Comparison of ENCODE assay signal across 8 cellular contexts in genomic region chr9:62801372-62801811, GRCh38.
A peak's percentile ranks its signal among the peaks of the same experiment; 100 is the strongest.
DNase-seq lines count a peak whose midpoint lies in the region; ATAC-seq, FAIRE-seq and TF ChIP-seq lines count a peak whose summit lies in the region.
"Not testable (repeated sequence)": the region's sequence is repeated elsewhere in the genome, so short reads cannot be mapped to it uniquely, and the experiment has no call there.

No MANE protein-coding gene starts in this region.

- H3K4me2 ChIP-seq in Loucy (ENCODE audit: low read depth, low read length, poor library complexity, severe bottlenecking): peak overlapping the region; percentile 51
- peak overlapping the region; percentile 54 for H3K4me2 ChIP-seq in HepG2 (ENCODE audit: low read depth, low read length)

- H3K4me1 Mint-ChIP-seq in activated CD8-positive, alpha-beta T cell treated with anti-CD3 and anti-CD28 coated beads, Interleukin-2, amount 10 ng/mL, durations not matched to agents 7 days and 5 days (ENCODE audit: low read depth): peaks cover 37% of the 10 kb centered on the region
- H3K4me1 Mint-ChIP-seq in MCF 10A (ENCODE audit: insufficient read depth, unreplicated experiment): not testable (repeated sequence)

- peak overlapping the region; percentile 87 for H3K4me3 Mint-ChIP-seq in activated CD8-positive, alpha-beta T cell treated with anti-CD3 and anti-CD28 coated beads, Interleukin-2, amount 10 ng/mL, durations not matched to agents 7 days and 5 days
- H3K4me3 Mint-ChIP-seq in MCF 10A (ENCODE audit: unreplicated experiment): peak overlapping the region; percentile 30

- DNase-seq in EL: peak; percentile 8
- peak; percentile 52 for DNase-seq in activated CD8-positive, alpha-beta T cell treated with anti-CD3 and anti-CD28 coated beads, Interleukin-2, amount 10 ng/mL, durations not matched to agents 7 days and 5 days
- not testable (repeated sequence) for DNase-seq in MCF 10A (ENCODE audit: unreplicated experiment); HepG2 (ENCODE audit: low spot score)
- DNase-seq in foreskin keratinocyte: peak; percentile 9 to 25
- peak; percentile 65 for DNase-seq in pons (ENCODE audit: low spot score)

- H2AFZ ChIP-seq in Loucy (ENCODE audit: low read length); HepG2 (ENCODE audit: low read length): not testable (repeated sequence)

- TF ChIP-seq EP300 in HepG2 (IDR thresholded peaks at IDR 0.05; ENCODE audit: low read depth in 2 of 2, low read length in 2 of 2); HepG2 (CRISPR knock-in tag; IDR thresholded peaks at IDR 0.05; ENCODE audit: borderline replicate concordance): not testable (repeated sequence)

- H3K27me3 ChIP-seq in Loucy (ENCODE audit: insufficient read depth, low read length, poor library complexity, severe bottlenecking); HepG2 (ENCODE audit: control insufficient read depth in 1 of 2, insufficient read depth in 2 of 2, low read length in 2 of 2): not testable (repeated sequence)
- H3K27me3 ChIP-seq in foreskin keratinocyte (peaks cover 18% of the 10 kb centered on the region), thymus (ENCODE audit: control insufficient read depth, insufficient read depth) (peaks cover 29% of the 10 kb centered on the region)

- ATAC-seq in activated CD8-positive, alpha-beta T cell treated with anti-CD3 and anti-CD28 coated beads, Interleukin-2, amount 10 ng/mL, durations not matched to agents 7 days and 5 days; foreskin keratinocyte: not testable (repeated sequence)
- 0 out of 3 replicates have a peak, but pooled peaks have one; percentile 2 for ATAC-seq in HepG2

- H3K9me2 ChIP-seq in Loucy (replicated peaks; ENCODE audit: low read depth, low read length): not testable (repeated sequence)

- peaks cover 41% of the 10 kb centered on the region for H3K27me3 Mint-ChIP-seq in activated CD8-positive, alpha-beta T cell treated with anti-CD3 and anti-CD28 coated beads, Interleukin-2, amount 10 ng/mL, durations not matched to agents 7 days and 5 days (ENCODE audit: low read depth)
- H3K27me3 Mint-ChIP-seq in MCF 10A (ENCODE audit: insufficient read depth, unreplicated experiment): peaks cover 52% of the 10 kb centered on the region

- H3K79me2 ChIP-seq in Loucy (ENCODE audit: insufficient read depth, low read length); HepG2 (ENCODE audit: insufficient read depth, low read length): not testable (repeated sequence)

- H3K4me3 ChIP-seq in Loucy (ENCODE audit: low read length, poor library complexity, severe bottlenecking): peak overlapping the region; percentile 45
- 0 out of 6 replicates have a peak overlapping the region, but pooled peaks of 1 of the 3 experiments have one; percentile 84 for H3K4me3 ChIP-seq in HepG2 (replicated peaks in 1 of 3; ENCODE audit: insufficient read depth in 1 of 3, low read depth in 2 of 3, low read length in 3 of 3)
- H3K4me3 ChIP-seq in thymus (ENCODE audit: low read length): peak overlapping the region; percentile 72

- POLR2A ChIA-PET in activated CD8-positive, alpha-beta T cell treated with anti-CD3 and anti-CD28 coated beads, Interleukin-2, amount 10 ng/mL, durations not matched to agents 7 days and 5 days (lab: Charles Lee); MCF 10A (lab: Yijun Ruan, JAX): not testable (repeated sequence)
- POLR2A ChIA-PET in HepG2 (lab: Yijun Ruan, JAX): interaction anchor here (2.2 kb wide), 1 partner anchor 1016 kb away, joined by 5 read pairs; no protein-coding TSS in a partner anchor

- TF ChIP-seq POLR2A in HepG2 (IDR thresholded peaks at IDR 0.05; ENCODE audit: insufficient read depth in 1 of 2, low read depth in 2 of 2, low read length in 2 of 2): not testable (repeated sequence)

- intact Hi-C loops in MCF 10A (cut with micrococcal nuclease); HepG2 (cut with micrococcal nuclease; ENCODE audit: unreplicated experiment): not testable (repeated sequence)

- not testable (repeated sequence) for BruUV-seq in MCF 10A (replicated peaks; lab: Mats Ljungman, UMichigan); HepG2 (replicated peaks; lab: Mats Ljungman, UMichigan)

- not testable (repeated sequence) for TF ChIP-seq RAD21 in HepG2 (CRISPR knock-in tag; IDR thresholded peaks at IDR 0.05)

- H3K9ac ChIP-seq in Loucy (ENCODE audit: low read depth, low read length, poor library complexity, severe bottlenecking); HepG2 (ENCODE audit: insufficient read depth, low read depth, low read length): not testable (repeated sequence)

- H3K36me3 Mint-ChIP-seq in activated CD8-positive, alpha-beta T cell treated with anti-CD3 and anti-CD28 coated beads, Interleukin-2, amount 10 ng/mL, durations not matched to agents 7 days and 5 days (ENCODE audit: low read depth): peaks cover 31% of the 10 kb centered on the region
- not testable (repeated sequence) for H3K36me3 Mint-ChIP-seq in MCF 10A (ENCODE audit: insufficient read depth, unreplicated experiment)

- not testable (repeated sequence) for H3F3A ChIP-seq in Loucy (ENCODE audit: low read depth)

- H3K27ac ChIP-seq in foreskin keratinocyte; HepG2 (ENCODE audit: extremely low read length, insufficient read depth, low read length); thymus (ENCODE audit: low read depth): not testable (repeated sequence)

- WGBS in HepG2 (ENCODE audit: low lambda C conversion rate): 69% methylated on average over 15 of the region's 15 CpGs
- WGBS in thymus: 20% methylated on average over 15 of the region's 15 CpGs

- not testable (repeated sequence) for H3K4me1 ChIP-seq in Loucy (ENCODE audit: insufficient read depth, low read length, poor library complexity, severe bottlenecking); foreskin keratinocyte; thymus (ENCODE audit: control insufficient read depth, insufficient read depth, low read length)
- peaks cover 10% of the 10 kb centered on the region; the same call in 1 of the 2 replicates for H3K4me1 ChIP-seq in HepG2 (ENCODE audit: insufficient read depth, low read length)

- FAIRE-seq in HepG2 (lab: Jason Lieb, UNC): not testable (repeated sequence)

- in situ Hi-C loops in HepG2 (cut with HindIII; ENCODE audit: extremely low pct_ligation_motif_present, low pct_unique_long_range_greater_than_20kb): not testable (repeated sequence)

- CTCF ChIA-PET in activated CD8-positive, alpha-beta T cell treated with anti-CD3 and anti-CD28 coated beads, Interleukin-2, amount 10 ng/mL, durations not matched to agents 7 days and 5 days (lab: Charles Lee): interaction anchor here (1.4 kb wide), 1 partner anchor 1016 kb away, joined by 4 read pairs; no protein-coding TSS in a partner anchor
- CTCF ChIA-PET in MCF 10A (lab: Yijun Ruan, JAX); HepG2 (lab: Yijun Ruan, JAX; ENCODE audit: low intra/inter-chr PET ratio, low total read pairs): not testable (repeated sequence)

- not testable (repeated sequence) for H4K20me1 ChIP-seq in Loucy (ENCODE audit: insufficient read depth, low read length, poor library complexity, severe bottlenecking); HepG2 (ENCODE audit: insufficient read depth, low read length)

- H3K36me3 ChIP-seq in Loucy (ENCODE audit: insufficient read depth, low read length); HepG2 (replicated peaks in 1 of 2; ENCODE audit: control insufficient read depth in 1 of 2, insufficient read depth in 2 of 2, low read length in 2 of 2); thymus (ENCODE audit: control insufficient read depth, insufficient read depth): not testable (repeated sequence)

- H3K9me3 Mint-ChIP-seq in activated CD8-positive, alpha-beta T cell treated with anti-CD3 and anti-CD28 coated beads, Interleukin-2, amount 10 ng/mL, durations not matched to agents 7 days and 5 days (ENCODE audit: insufficient read depth); MCF 10A (ENCODE audit: unreplicated experiment): not testable (repeated sequence)

- peak overlapping the region; percentile 88 for H3K27ac Mint-ChIP-seq in activated CD8-positive, alpha-beta T cell treated with anti-CD3 and anti-CD28 coated beads, Interleukin-2, amount 10 ng/mL, durations not matched to agents 7 days and 5 days
- H3K27ac Mint-ChIP-seq in MCF 10A (ENCODE audit: low read depth, unreplicated experiment): not testable (repeated sequence)

- not testable (repeated sequence) for H3K9me3 ChIP-seq in Loucy (ENCODE audit: insufficient read depth, low read depth, low read length); HepG2 (ENCODE audit: low read length); thymus (ENCODE audit: control insufficient read depth)

- TF ChIP-seq CTCF in Loucy (conservative IDR thresholded peaks at IDR 0.05; ENCODE audit: low read length); MCF 10A (IDR thresholded peaks at IDR 0.05; ENCODE audit: unreplicated experiment); foreskin keratinocyte (conservative IDR thresholded peaks at IDR 0.05); HepG2 (CRISPR knock-in tag; IDR thresholded peaks at IDR 0.05): not testable (repeated sequence)
